12 cellular contexts compared by ENCODE assay signal in genomic region chr5:170268884-170269283, GRCh38. TPM values are rescaled to one million over a fixed set of nuclear protein-coding genes. Genes with fewer than 3 reads are reported as not detected.
A peak's percentile ranks its signal among the peaks of the same experiment; 100 is the strongest.
DNase-seq lines count a peak whose midpoint lies in the region; ATAC-seq and TF ChIP-seq lines count a peak whose summit lies in the region.
"Had no signal": no experiment of that assay in that cellular context is flagged by ENCODE, and none has a peak within 500 bp of the region (broad histone marks: within the 10 kb centered on the region; RNA-seq: fewer than 3 reads in every experiment).

No MANE protein-coding gene starts in this region.

- H3K36me3 ChIP-seq in OCI-LY7 (ENCODE audit: insufficient read depth, low read length) = no peaks in the 10 kb centered on the region

- no peak for ATAC-seq in T-helper 17 cell
- peak; percentile 55 for ATAC-seq in left ventricle myocardium superior
- ATAC-seq in stimulated activated naive CD8-positive, alpha-beta T cell treated with anti-CD3 and anti-CD28 coated beads, Interleukin-15, amount 100 ng/mL, for 72 hours = no peak
- no peak for ATAC-seq in HG03196 (IDR thresholded peaks at IDR 0.05; ENCODE audit: unreplicated experiment)
- ATAC-seq: A549, WTC11 had no signal

- no peak overlapping the region for H3K4me3 ChIP-seq in OCI-LY7 (ENCODE audit: low read depth, low read length, poor library complexity, severe bottlenecking)
- H3K4me3 ChIP-seq: A549 had no signal

- POLR2A ChIA-PET in activated CD4-positive, alpha-beta T cell treated with anti-CD3 and anti-CD28 coated beads, Interleukin-2, amount 10 ng/mL, durations not matched to agents 7 days and 5 days (lab: Charles Lee) = interaction anchor here (0.6 to 1.0 kb wide), 4 partner anchors 9 to 34 kb away, joined by 3 to 4 read pairs (median 3); no protein-coding TSS in a partner anchor
- POLR2A ChIA-PET in OCI-LY7 (lab: Charles Lee) = no interaction called here

- H3K79me2 ChIP-seq in OCI-LY7 (ENCODE audit: insufficient read depth, low read depth, low read length) = no peaks in the 10 kb centered on the region

- no peaks in the 10 kb centered on the region for H3K9me3 ChIP-seq in T-helper 17 cell (ENCODE audit: control insufficient read depth, low read length, poor library complexity, severe bottlenecking)
- H3K9me3 ChIP-seq in OCI-LY7 (ENCODE audit: low read length) = no peaks in the 10 kb centered on the region
- H3K9me3 ChIP-seq: A549 had no signal

- no peaks in the 10 kb centered on the region for H3K9me2 ChIP-seq in OCI-LY7 (ENCODE audit: insufficient read depth, low read length)

- H4K20me1 ChIP-seq in OCI-LY7 (ENCODE audit: insufficient read depth, low read length) = no peaks in the 10 kb centered on the region

- H3K4me1 Mint-ChIP-seq in activated CD4-positive, alpha-beta T cell treated with anti-CD3 and anti-CD28 coated beads, Interleukin-2, amount 10 ng/mL, durations not matched to agents 7 days and 5 days = peaks cover 95% of the 10 kb centered on the region
- H3K4me1 Mint-ChIP-seq in T-helper 17 cell = peaks cover 68% of the 10 kb centered on the region
- H3K4me1 Mint-ChIP-seq in stimulated activated naive CD8-positive, alpha-beta T cell treated with anti-CD3 and anti-CD28 coated beads, Interleukin-15, amount 100 ng/mL, for 72 hours = peaks cover 99% of the 10 kb centered on the region

- H3K4me2 ChIP-seq in OCI-LY7 (ENCODE audit: low read length) = no peak overlapping the region

- no peak for DNase-seq in activated CD4-positive, alpha-beta T cell treated with anti-CD3 and anti-CD28 coated beads, Interleukin-2, amount 10 ng/mL, durations not matched to agents 7 days and 5 days
- DNase-seq in activated CD4-positive, alpha-beta T cell treated with anti-CD3 and anti-CD28 coated beads for 1 hour = no peak
- DNase-seq in T-helper 17 cell = no peak
- DNase-seq in left ventricle myocardium superior = no peak
- DNase-seq in stimulated activated naive CD8-positive, alpha-beta T cell treated with anti-CD3 and anti-CD28 coated beads, Interleukin-15, amount 100 ng/mL, for 72 hours = no peak
- no peak for DNase-seq in OCI-LY7 (ENCODE audit: low spot score)
- DNase-seq in GM10266 (ENCODE audit: extremely low spot score) = no peak
- DNase-seq: NCI-H69 had no signal

- H3K27ac ChIP-seq in OCI-LY7 (ENCODE audit: low read depth, low read length, poor library complexity, severe bottlenecking) = no peak overlapping the region
- H3K27ac ChIP-seq: A549 had no signal

- H3K9me3 Mint-ChIP-seq in activated CD4-positive, alpha-beta T cell treated with anti-CD3 and anti-CD28 coated beads, Interleukin-2, amount 10 ng/mL, durations not matched to agents 7 days and 5 days = no peaks in the 10 kb centered on the region
- no peaks in the 10 kb centered on the region for H3K9me3 Mint-ChIP-seq in stimulated activated naive CD8-positive, alpha-beta T cell treated with anti-CD3 and anti-CD28 coated beads, Interleukin-15, amount 100 ng/mL, for 72 hours
- H3K9me3 Mint-ChIP-seq: WTC11 had no signal

- CTCF ChIA-PET in activated CD4-positive, alpha-beta T cell treated with anti-CD3 and anti-CD28 coated beads, Interleukin-2, amount 10 ng/mL, durations not matched to agents 7 days and 5 days (lab: Charles Lee) = interaction anchor here (0.6 to 4.1 kb wide), 12 partner anchors 11 to 73 kb away, joined by 3 to 28 read pairs (median 4); partner anchors contain the start of gene LCP2
- CTCF ChIA-PET in OCI-LY7 (lab: Charles Lee; ENCODE audit: unreplicated experiment) = interaction anchor here (0.6 to 1.2 kb wide), 3 partner anchors 10 to 76 kb away, joined by 3 to 5 read pairs (median 5); no protein-coding TSS in a partner anchor

- H3K4me1 ChIP-seq in OCI-LY7 (ENCODE audit: insufficient read depth, low read length, poor library complexity, severe bottlenecking) = peaks cover 6% of the 10 kb centered on the region

- H3K4me3 Mint-ChIP-seq in activated CD4-positive, alpha-beta T cell treated with anti-CD3 and anti-CD28 coated beads, Interleukin-2, amount 10 ng/mL, durations not matched to agents 7 days and 5 days = peak overlapping the region; percentile 38
- H3K4me3 Mint-ChIP-seq in T-helper 17 cell = peak overlapping the region; percentile 89
- H3K4me3 Mint-ChIP-seq in stimulated activated naive CD8-positive, alpha-beta T cell treated with anti-CD3 and anti-CD28 coated beads, Interleukin-15, amount 100 ng/mL, for 72 hours = peak overlapping the region; percentile 70 to 80
- H3K4me3 Mint-ChIP-seq: WTC11 had no signal

- peaks cover 84% of the 10 kb centered on the region for H3K36me3 Mint-ChIP-seq in activated CD4-positive, alpha-beta T cell treated with anti-CD3 and anti-CD28 coated beads, Interleukin-2, amount 10 ng/mL, durations not matched to agents 7 days and 5 days (ENCODE audit: low read depth)
- H3K36me3 Mint-ChIP-seq in T-helper 17 cell (ENCODE audit: low read depth) = peaks cover 17% of the 10 kb centered on the region
- H3K36me3 Mint-ChIP-seq: WTC11 had no signal

- BruUV-seq in OCI-LY7 (replicated peaks; lab: Mats Ljungman, UMichigan) = no TSS peak

- no peak overlapping the region for H2AFZ ChIP-seq in OCI-LY7 (ENCODE audit: low read length)

- H3K27me3 Mint-ChIP-seq in activated CD4-positive, alpha-beta T cell treated with anti-CD3 and anti-CD28 coated beads, Interleukin-2, amount 10 ng/mL, durations not matched to agents 7 days and 5 days = no peaks in the 10 kb centered on the region
- no peaks in the 10 kb centered on the region for H3K27me3 Mint-ChIP-seq in T-helper 17 cell
- H3K27me3 Mint-ChIP-seq in stimulated activated naive CD8-positive, alpha-beta T cell treated with anti-CD3 and anti-CD28 coated beads, Interleukin-15, amount 100 ng/mL, for 72 hours = no peaks in the 10 kb centered on the region

- TF ChIP-seq CTCF in OCI-LY7 (conservative IDR thresholded peaks at IDR 0.05; ENCODE audit: low read length) = no peak
- no peak for TF ChIP-seq CTCF in GM10266 (IDR thresholded peaks at IDR 0.05; ENCODE audit: control insufficient read depth, insufficient read depth, low read depth, missing control alignments)

- peak overlapping the region; percentile 75 for H3K27ac Mint-ChIP-seq in activated CD4-positive, alpha-beta T cell treated with anti-CD3 and anti-CD28 coated beads, Interleukin-2, amount 10 ng/mL, durations not matched to agents 7 days and 5 days
- peak overlapping the region; percentile 100 for H3K27ac Mint-ChIP-seq in T-helper 17 cell
- H3K27ac Mint-ChIP-seq in stimulated activated naive CD8-positive, alpha-beta T cell treated with anti-CD3 and anti-CD28 coated beads, Interleukin-15, amount 100 ng/mL, for 72 hours = peak overlapping the region; percentile 92 to 95
- H3K27ac Mint-ChIP-seq: WTC11 had no signal

- intact Hi-C loops in left ventricle myocardium superior (cut with micrococcal nuclease) = loop anchor here (5.0 to 10.0 kb wide), 2 partner anchors 76 to 153 kb away; no protein-coding TSS in a partner anchor
- intact Hi-C loops in OCI-LY7 (cut with micrococcal nuclease; ENCODE audit: unreplicated experiment) = loop anchor here (1.0 to 2.0 kb wide), 2 partner anchors 70 to 152 kb away; no protein-coding TSS in a partner anchor

RNA-seq across cellular contexts. Expression of gene LCP2, which starts 28.7 kb away (rescaled TPM):
- 100 to 1,000 TPM; 285 to 309 TPM for total RNA-seq in activated CD4-positive, alpha-beta T cell treated with anti-CD3 and anti-CD28 coated beads, Interleukin-2, amount 10 ng/mL, durations not matched to agents 7 days and 5 days
- 100 to 1,000 TPM; 304 to 333 TPM for total RNA-seq in T-helper 17 cell
- 7.1 TPM for total RNA-seq in left ventricle myocardium superior
- not detected in 2 replicates for total RNA-seq in OCI-LY7 (2014; rRNA removed; shearing (Covaris generic))
- total RNA-seq in OCI-LY7 (2022) = 2.6 and 3.1 TPM in 2 replicates
- total RNA-seq: HT-29 had no signal

RNA-seq across cellular contexts. Expression of gene C5orf58, which starts 36.1 kb away (rescaled TPM):
- not detected for total RNA-seq in activated CD4-positive, alpha-beta T cell treated with anti-CD3 and anti-CD28 coated beads, Interleukin-2, amount 10 ng/mL, durations not matched to agents 7 days and 5 days
- total RNA-seq in T-helper 17 cell (not detected), left ventricle myocardium superior (not detected), OCI-LY7 (2022) (not detected in 2 replicates)
- not detected in 2 replicates for total RNA-seq in OCI-LY7 (2014; rRNA removed; shearing (Covaris generic))
- total RNA-seq: HT-29 had no signal

Comparison
In these comparisons a context has a peak if more than half of its experiments do, and no peak if none do; other contexts are left out.
1. H3K4me3 Mint-ChIP-seq: peak in every context shown above with its lines; median percentile 89 in T-helper 17 cell; 75 in stimulated activated naive CD8-positive, alpha-beta T cell treated with anti-CD3 and anti-CD28 coated beads, Interleukin-15, amount 100 ng/mL, for 72 hours; 38 in activated CD4-positive, alpha-beta T cell treated with anti-CD3 and anti-CD28 coated beads, Interleukin-2, amount 10 ng/mL, durations not matched to agents 7 days and 5 days.
2. RNA of gene LCP2, which starts 28.7 kb away (total RNA-seq): 304 to 333 TPM in T-helper 17 cell and 285 to 309 TPM in activated CD4-positive, alpha-beta T cell treated with anti-CD3 and anti-CD28 coated beads, Interleukin-2, amount 10 ng/mL, durations not matched to agents 7 days and 5 days; 7.1 TPM in left ventricle myocardium superior (single experiment) and 2.6 to 3.1 TPM in OCI-LY7; every median in the first group is over 10 times any median in the second.
3. Peak in every context shown above with its lines, with median percentiles within 50 percentile points of each other: H3K27ac Mint-ChIP-seq.